In the genomic region with DNA sequence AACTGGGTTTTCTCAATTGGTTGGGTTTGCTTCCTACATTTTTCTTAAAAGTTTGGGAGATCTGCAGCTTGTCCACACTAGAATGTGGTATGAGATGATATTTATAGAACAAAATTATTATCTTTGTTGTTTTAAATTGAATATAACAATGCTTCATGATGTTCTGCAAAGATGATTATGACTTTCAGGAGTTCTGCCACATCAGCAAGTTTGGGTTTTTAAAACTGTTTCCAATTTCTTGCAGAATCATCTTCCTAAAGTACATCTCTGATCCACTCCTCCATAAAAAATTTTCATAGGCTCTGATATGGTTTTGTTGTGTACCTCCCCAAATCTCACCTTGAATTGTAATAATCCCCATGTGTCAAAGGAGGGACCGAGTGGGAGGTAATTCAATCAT, we compare ENCODE assay signal across 8 cellular contexts.
"Had no signal": no experiment of that assay in that cellular context is flagged by ENCODE, and none has a peak within 500 bp of the region (broad histone marks: within the 10 kb centered on the region; RNA-seq: fewer than 3 reads in every experiment).

No MANE protein-coding gene starts in this region.

- FAIRE-seq: H1, H54 had no signal

- H3K4me3 ChIP-seq: GM23338, HAP-1 had no signal

- H3K4me1 ChIP-seq: HAP-1 had no signal

- H3K9me3 ChIP-seq: HAP-1 had no signal

- H3K27ac ChIP-seq: HL-60 had no signal

- H3K4me2 ChIP-seq: GM23338 had no signal

- H2AFZ ChIP-seq: GM23338 had no signal

- ATAC-seq: GM23338, HCT116 had no signal

- DNase-seq: HFFc6, KG1 had no signal

- H3K36me3 ChIP-seq: HAP-1 had no signal
